In genomic region chr13:112967666-112968379, GRCh38 we compare ENCODE assay signal across 8 cellular contexts. TPM values are rescaled to one million over a fixed set of nuclear protein-coding genes. Genes with fewer than 3 reads are reported as not detected.
DNase-seq lines count a peak whose midpoint lies in the region; ATAC-seq and TF ChIP-seq lines count a peak whose summit lies in the region.

No MANE protein-coding gene starts in this region.

- WGBS in psoas muscle, 3 donors, result 59 to 73% (median 68%) methylated on average over 23 of the region's 23 CpGs

- in situ Hi-C loops in G401 (cut with HindIII; ENCODE audit: low sequenced_read_pairs), result no loop called here
- in situ Hi-C loops in brain microvascular endothelial cell (cut with HindIII; ENCODE audit: low pct_ligation_motif_present, low sequenced_read_pairs), result no loop called here

- peaks cover 15% of the 10 kb centered on the region; the same call in 1 of the 2 replicates for H3K27me3 ChIP-seq in PC-3 (ENCODE audit: low read length)
- H3K27me3 ChIP-seq in left ventricle myocardium inferior (ENCODE audit: low read depth), result peaks cover 25% of the 10 kb centered on the region
- peaks cover 5 to 79% (median 25%) of the 10 kb centered on the region in 3 donors for H3K27me3 ChIP-seq in psoas muscle (ENCODE audit: insufficient read depth in 3 of 3, low read length in 2 of 3)
- H3K27me3 ChIP-seq in brain microvascular endothelial cell (replicated peaks), result peaks cover 37% of the 10 kb centered on the region

- POLR2A ChIA-PET in PC-3 (lab: Charles Lee; ENCODE audit: unreplicated experiment), result interaction anchor here (0.7 kb wide), 1 partner anchor 39 kb away, joined by 9 read pairs; no protein-coding TSS in a partner anchor

- intact Hi-C loops in PC-3 (cut with micrococcal nuclease) (no loop called here), left ventricle myocardium inferior (cut with micrococcal nuclease) (no loop called here), psoas muscle (cut with DNase I) (no loop called here)

- peak overlapping the region; percentile 55 for H2AFZ ChIP-seq in PC-3 (ENCODE audit: low read length)

- no peak for TF ChIP-seq CTCF in PC-3 (conservative IDR thresholded peaks at IDR 0.05; ENCODE audit: low read depth, low read length)
- no peak for TF ChIP-seq CTCF in left ventricle myocardium inferior (IDR thresholded peaks at IDR 0.05; ENCODE audit: borderline replicate concordance)
- no peak for TF ChIP-seq CTCF in psoas muscle (IDR thresholded peaks at IDR 0.05)
- TF ChIP-seq CTCF in brain microvascular endothelial cell (IDR thresholded peaks at IDR 0.05; ENCODE audit: low read depth, low read length, missing control alignments), result no peak

- H4K20me1 ChIP-seq in PC-3 (ENCODE audit: low read length), result no peaks in the 10 kb centered on the region

- peak overlapping the region; percentile 66 for H3K4me3 ChIP-seq in PC-3 (ENCODE audit: low read length)
- H3K4me3 ChIP-seq in left ventricle myocardium inferior, result peak overlapping the region; percentile 73
- peak overlapping the region; percentile 53 for H3K4me3 ChIP-seq in psoas muscle
- H3K4me3 ChIP-seq in brain microvascular endothelial cell (ENCODE audit: low read depth, low read length), result no peak overlapping the region

- H3K4me2 ChIP-seq in PC-3 (ENCODE audit: low read length), result peak overlapping the region; percentile 84

- H3F3A ChIP-seq in PC-3 (ENCODE audit: low read length, unreplicated experiment), result no peaks in the 10 kb centered on the region

- ATAC-seq in PC-3, result peak; percentile 31
- no peak for ATAC-seq in psoas muscle

- no peak overlapping the region for H3K9ac ChIP-seq in PC-3 (ENCODE audit: low read length)

- H3K4me1 ChIP-seq in PC-3 (ENCODE audit: insufficient read depth, low read length), result no peaks in the 10 kb centered on the region
- H3K4me1 ChIP-seq in left ventricle myocardium inferior, result peaks cover 60% of the 10 kb centered on the region
- peaks cover 7% of the 10 kb centered on the region for H3K4me1 ChIP-seq in psoas muscle

- H3K9me2 ChIP-seq in PC-3 (replicated peaks; ENCODE audit: low read length), result no peaks in the 10 kb centered on the region

- H3K79me2 ChIP-seq in PC-3 (ENCODE audit: low read length), result no peaks in the 10 kb centered on the region

- H3K9me3 ChIP-seq in PC-3 (ENCODE audit: low read length) (no peaks in the 10 kb centered on the region), left ventricle myocardium inferior (replicated peaks) (peaks cover 5% of the 10 kb centered on the region), psoas muscle (no peaks in the 10 kb centered on the region)

- DNase-seq in G401 (ENCODE audit: low spot score) (peak; percentile 66), PC-3 (no peak), left ventricle myocardium inferior (no peak), psoas muscle (peak in 1 of 2 donors; percentile 15), NOMO-1 treated with dmso at 0.1 percent for 144 hours (lab: John Stamatoyannopoulos, UW; ENCODE audit: unreplicated experiment) (no peak), brain microvascular endothelial cell (no peak), DMS53 treated with DMSO at 0.1 percent for 48 hours (lab: John Stamatoyannopoulos, UW; ENCODE audit: unreplicated experiment) (no peak)
- DNase-seq in stimulated activated CD4-positive, alpha-beta T cell treated with anti-CD3 and anti-CD28 coated beads, Interleukin-1b, Interleukin-23, amount 100 ng/mL, for 48 hours, result no peak

- no TSS peak for BruUV-seq in PC-3 (replicated peaks; lab: Mats Ljungman, UMichigan)

- no peak overlapping the region for H3K27ac ChIP-seq in PC-3 (ENCODE audit: low read length)
- peak overlapping the region; percentile 88 for H3K27ac ChIP-seq in left ventricle myocardium inferior (replicated peaks)
- H3K27ac ChIP-seq in psoas muscle, result no peak overlapping the region
- no peak overlapping the region for H3K27ac ChIP-seq in brain microvascular endothelial cell

- CTCF ChIA-PET in PC-3 (lab: Charles Lee), result no interaction called here

- H3K36me3 ChIP-seq in PC-3 (ENCODE audit: low read depth, low read length) (no peaks in the 10 kb centered on the region), left ventricle myocardium inferior (no peaks in the 10 kb centered on the region), psoas muscle (ENCODE audit: insufficient read depth in 1 of 2, low read depth in 1 of 2) (no peaks in the 10 kb centered on the region), brain microvascular endothelial cell (replicated peaks) (no peaks in the 10 kb centered on the region)

RNA-seq across cellular contexts. Expression of gene MCF2L, which starts 1.2 kb away (rescaled TPM):
- 2.8 and 4.7 TPM in 2 replicates for total RNA-seq in G401 (2014; rRNA removed; shearing (Covaris generic))
- total RNA-seq in PC-3 (2014; rRNA removed) (5.9 and 11.6 TPM in 2 replicates), left ventricle myocardium inferior (41.2 TPM), psoas muscle (10 to 100 TPM; 14.3 to 40.5 (median 23.3) TPM)
- 10 to 100 TPM in 2 of 3 donors, 1 to 10 TPM in 1; 9.1 to 22.0 (median 18.7) TPM for polyA plus RNA-seq in psoas muscle
